In genomic region chr1:15022069-15022468, GRCh38 we compare ENCODE assay signal across 22 cellular contexts.
"Had no signal": no experiment of that assay in that cellular context is flagged by ENCODE, and none has a peak within 500 bp of the region (broad histone marks: within the 10 kb centered on the region; RNA-seq: fewer than 3 reads in every experiment).

No MANE protein-coding gene starts in this region.

- H3K27ac ChIP-seq: ascending aorta, brain microvascular endothelial cell, SK-N-MC, thoracic aorta, upper lobe of right lung, WERI-Rb-1 had no signal

- H3K36me3 ChIP-seq: adrenal gland, ascending aorta, brain microvascular endothelial cell, thoracic aorta, upper lobe of right lung, WERI-Rb-1 had no signal

- H3K27me3 ChIP-seq: adrenal gland, ascending aorta, brain microvascular endothelial cell, upper lobe of right lung had no signal

- H3K9me3 ChIP-seq: adrenal gland, ascending aorta, thoracic aorta, upper lobe of right lung had no signal

- H3K4me3 Mint-ChIP-seq: activated CD4-positive, alpha-beta T cell treated with anti-CD3 and anti-CD28 coated beads, Interleukin-2, amount 10 ng/mL, durations not matched to agents 7 days and 5 days; activated CD8-positive, alpha-beta T cell treated with anti-CD3 and anti-CD28 coated beads for 36 hours; activated naive CD8-positive, alpha-beta T cell; central memory CD8-positive, alpha-beta T cell; endodermal cell; memory B cell; nephron progenitor cell had no signal

- H3K27ac Mint-ChIP-seq: activated CD4-positive, alpha-beta T cell treated with anti-CD3 and anti-CD28 coated beads, Interleukin-2, amount 10 ng/mL, durations not matched to agents 7 days and 5 days; activated CD8-positive, alpha-beta T cell treated with anti-CD3 and anti-CD28 coated beads for 36 hours; activated naive CD8-positive, alpha-beta T cell; endodermal cell; memory B cell had no signal

- H3K36me3 Mint-ChIP-seq: activated naive CD8-positive, alpha-beta T cell; memory B cell had no signal

- H3K4me1 Mint-ChIP-seq: activated CD4-positive, alpha-beta T cell treated with anti-CD3 and anti-CD28 coated beads, Interleukin-2, amount 10 ng/mL, durations not matched to agents 7 days and 5 days; central memory CD8-positive, alpha-beta T cell; memory B cell had no signal

- H3K27me3 Mint-ChIP-seq: activated CD4-positive, alpha-beta T cell treated with anti-CD3 and anti-CD28 coated beads, Interleukin-2, amount 10 ng/mL, durations not matched to agents 7 days and 5 days; activated CD8-positive, alpha-beta T cell treated with anti-CD3 and anti-CD28 coated beads for 36 hours; activated naive CD8-positive, alpha-beta T cell had no signal

- H3K9me3 Mint-ChIP-seq: activated CD4-positive, alpha-beta T cell treated with anti-CD3 and anti-CD28 coated beads, Interleukin-2, amount 10 ng/mL, durations not matched to agents 7 days and 5 days; activated CD8-positive, alpha-beta T cell treated with anti-CD3 and anti-CD28 coated beads for 36 hours; central memory CD8-positive, alpha-beta T cell; endodermal cell; memory B cell; nephron progenitor cell had no signal

- DNase-seq: activated CD4-positive, alpha-beta T cell treated with anti-CD3 and anti-CD28 coated beads, Interleukin-2, amount 10 ng/mL, durations not matched to agents 7 days and 5 days; activated CD4-positive, CD25-positive, alpha-beta regulatory T cell treated with anti-CD3 and anti-CD28 coated beads, Interleukin-2, amount 50 U/mL, for 72 hours; activated CD8-positive, alpha-beta T cell treated with anti-CD3 and anti-CD28 coated beads for 36 hours; activated gamma-delta T cell treated with Interleukin-2 at 50 U/mL for 16 hours; adrenal gland; brain microvascular endothelial cell; endodermal cell; glutamatergic neuron; hippocampal formation; nephron progenitor cell; nucleus accumbens; small intestine; stimulated activated CD4-positive, alpha-beta T cell treated with anti-CD3 and anti-CD28 coated beads, Interleukin-15, amount 100 ng/mL, for 24 hours; stimulated activated naive CD4-positive, alpha-beta T cell; upper lobe of right lung; WERI-Rb-1 had no signal

- H3K4me3 ChIP-seq: adrenal gland, ascending aorta, SK-N-MC, thoracic aorta, upper lobe of right lung had no signal
